ENCODE assay signal across 1 cellular context in the genomic region with DNA sequence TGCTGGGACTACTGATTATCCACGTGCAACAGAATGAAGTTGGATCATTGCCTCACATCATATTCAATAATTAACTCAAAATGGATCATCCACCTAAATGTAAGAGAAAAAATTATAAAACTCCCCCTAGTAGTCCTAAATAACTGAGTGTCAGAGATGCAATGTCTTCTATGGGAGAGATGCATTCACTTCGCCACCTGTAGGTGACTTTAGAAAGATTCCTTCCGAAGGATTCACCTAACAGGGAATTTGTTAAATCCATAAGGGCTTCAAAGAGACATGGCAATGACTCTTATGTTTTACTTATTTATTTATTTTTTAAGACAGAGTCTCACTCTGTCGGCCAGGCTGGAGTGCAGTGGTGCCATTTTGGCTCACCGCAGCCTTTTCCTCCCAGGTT.
TF ChIP-seq lines count a peak whose summit lies in the region.

No MANE protein-coding gene starts in this region.

TF ChIP-seq in WTC11, 78 proteins besides CTCF, POLR2A, EP300 and RAD21 (continued from another document):
- TF ChIP-seq IRF2 (CRISPR knock-in tag; IDR thresholded peaks at IDR 0.05; ENCODE audit: borderline replicate concordance, low read depth) (no peak), NFE2L1 (CRISPR knock-in tag; IDR thresholded peaks at IDR 0.05) (no peak), FOXK1 (CRISPR knock-in tag; IDR thresholded peaks at IDR 0.05) (no peak), ZNF138 (CRISPR knock-in tag; conservative IDR thresholded peaks at IDR 0.05) (no peak), MLX (CRISPR knock-in tag; IDR thresholded peaks at IDR 0.05) (no peak)
- TF ChIP-seq, protein P1, sequence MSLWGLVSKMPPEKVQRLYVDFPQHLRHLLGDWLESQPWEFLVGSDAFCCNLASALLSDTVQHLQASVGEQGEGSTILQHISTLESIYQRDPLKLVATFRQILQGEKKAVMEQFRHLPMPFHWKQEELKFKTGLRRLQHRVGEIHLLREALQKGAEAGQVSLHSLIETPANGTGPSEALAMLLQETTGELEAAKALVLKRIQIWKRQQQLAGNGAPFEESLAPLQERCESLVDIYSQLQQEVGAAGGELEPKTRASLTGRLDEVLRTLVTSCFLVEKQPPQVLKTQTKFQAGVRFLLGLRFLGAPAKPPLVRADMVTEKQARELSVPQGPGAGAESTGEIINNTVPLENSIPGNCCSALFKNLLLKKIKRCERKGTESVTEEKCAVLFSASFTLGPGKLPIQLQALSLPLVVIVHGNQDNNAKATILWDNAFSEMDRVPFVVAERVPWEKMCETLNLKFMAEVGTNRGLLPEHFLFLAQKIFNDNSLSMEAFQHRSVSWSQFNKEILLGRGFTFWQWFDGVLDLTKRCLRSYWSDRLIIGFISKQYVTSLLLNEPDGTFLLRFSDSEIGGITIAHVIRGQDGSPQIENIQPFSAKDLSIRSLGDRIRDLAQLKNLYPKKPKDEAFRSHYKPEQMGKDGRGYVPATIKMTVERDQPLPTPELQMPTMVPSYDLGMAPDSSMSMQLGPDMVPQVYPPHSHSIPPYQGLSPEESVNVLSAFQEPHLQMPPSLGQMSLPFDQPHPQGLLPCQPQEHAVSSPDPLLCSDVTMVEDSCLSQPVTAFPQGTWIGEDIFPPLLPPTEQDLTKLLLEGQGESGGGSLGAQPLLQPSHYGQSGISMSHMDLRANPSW (CRISPR knock-in tag; conservative IDR thresholded peaks at IDR 0.05; ENCODE audit: low read depth), result no peak
TF ChIP-seq in WTC11: peak in this region for 0.
